8 cellular contexts compared by ENCODE assay signal in the genomic region with DNA sequence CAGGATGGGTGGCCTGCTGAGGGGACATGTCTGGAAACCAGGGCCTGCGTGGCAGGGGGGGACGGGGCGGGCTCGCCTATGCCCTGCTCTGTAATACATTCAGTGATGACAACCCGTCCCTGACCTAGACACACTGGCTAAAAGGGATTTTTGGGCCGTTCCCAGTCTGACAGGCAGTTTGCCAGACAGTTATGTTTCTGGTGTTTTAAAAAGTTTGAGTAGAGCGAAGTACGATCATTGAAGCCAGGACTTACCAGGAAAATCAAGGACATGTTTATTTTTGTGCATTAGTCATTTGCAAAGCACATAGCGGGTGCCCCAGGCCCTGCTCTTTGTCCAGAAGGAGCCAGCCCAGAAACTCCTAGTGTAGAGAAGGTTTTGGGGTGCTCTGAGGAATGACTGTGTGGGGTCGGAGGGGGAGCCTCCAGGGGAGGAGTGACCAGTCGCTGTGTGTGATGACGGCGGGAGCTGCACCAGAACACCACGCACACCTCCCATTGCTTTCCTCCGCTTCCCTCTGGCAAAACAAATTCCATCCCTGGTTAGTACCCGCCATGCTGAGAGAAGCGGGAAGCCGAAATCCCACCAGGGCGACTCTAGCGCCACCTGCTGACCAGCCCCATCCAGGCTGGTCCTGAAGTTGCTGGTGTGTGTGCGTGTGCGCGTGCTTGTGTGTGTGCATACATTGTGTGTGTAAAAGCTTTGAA.
DNase-seq lines count a peak whose midpoint lies in the region; ATAC-seq, FAIRE-seq and TF ChIP-seq lines count a peak whose summit lies in the region.

No MANE protein-coding gene starts in this region.

- TF ChIP-seq POLR2A in H54 (IDR thresholded peaks at IDR 0.05; ENCODE audit: low read depth, low read length) = no peak

- ATAC-seq in GM18502 (IDR thresholded peaks at IDR 0.05; ENCODE audit: poor library complexity, unreplicated experiment) = no peak

- H3K4me3 ChIP-seq in epithelial cell of esophagus (ENCODE audit: low read length) = no peak overlapping the region

- no peak for FAIRE-seq in H54 (lab: Jason Lieb, UNC)

- TF ChIP-seq CTCF in AG09319 (IDR thresholded peaks at IDR 0.05; ENCODE audit: low read depth, low read length) (peak; percentile 96), epithelial cell of esophagus (IDR thresholded peaks at IDR 0.05; ENCODE audit: insufficient read depth, low read depth, low read length, missing control alignments) (peak; percentile 97)

- DNase-seq in AG09319 (ENCODE audit: extremely low read depth, low read depth) (peak; percentile 74), H54 (ENCODE audit: insufficient read length, low spot score) (peak; percentile 68), NCI-H526 (lab: John Stamatoyannopoulos, UW) (peak; percentile 58 to 81), epithelial cell of esophagus (ENCODE audit: low read depth) (peak; percentile 86), midbrain (lab: John Stamatoyannopoulos, UW) (peak; percentile 71)
- peak in 2 of 3 experiments; percentile 45 to 54 for DNase-seq in activated CD8-positive, alpha-beta memory T cell treated with anti-CD3 and anti-CD28 coated beads for 48 hours (ENCODE audit: low read depth in 2 of 3, low spot score in 2 of 3)
- peak; percentile 13 to 19 for DNase-seq in stimulated activated CD8-positive, alpha-beta memory T cell treated with anti-CD3 and anti-CD28 coated beads, Interleukin-7, amount 100 ng/mL, for 1 hour (ENCODE audit: low read depth in 2 of 2)

Comparison
In these comparisons a context has a peak if more than half of its experiments do, and no peak if none do; other contexts are left out.
1. DNase-seq: peak in every context shown above with its lines; median percentile 86 in epithelial cell of esophagus; 74 in AG09319; 71 in midbrain; 70 in NCI-H526; 68 in H54; 50 in activated CD8-positive, alpha-beta memory T cell treated with anti-CD3 and anti-CD28 coated beads for 48 hours; 16 in stimulated activated CD8-positive, alpha-beta memory T cell treated with anti-CD3 and anti-CD28 coated beads, Interleukin-7, amount 100 ng/mL, for 1 hour.